In the genomic region with DNA sequence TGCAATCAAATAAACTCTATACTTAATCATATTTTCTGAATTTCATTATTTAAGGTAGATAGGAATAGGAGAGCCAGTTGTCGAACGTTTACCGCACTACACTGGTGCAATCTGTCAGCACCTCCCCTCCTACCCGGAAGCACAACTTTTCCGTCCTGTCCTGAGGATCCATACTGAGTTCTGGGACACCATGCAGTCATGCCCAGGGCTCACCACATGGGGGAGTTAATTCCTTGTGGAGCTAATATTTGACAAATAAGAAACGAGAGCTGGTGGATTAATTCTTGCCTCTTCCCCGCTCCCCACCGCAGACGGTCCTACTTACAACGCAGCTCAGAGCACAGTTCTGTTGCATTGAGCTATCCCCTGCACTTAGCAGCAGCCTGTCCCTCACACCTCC, we compare ENCODE assay signal across 1 cellular context.
A peak's percentile ranks its signal among the peaks of the same experiment; 100 is the strongest.
TF ChIP-seq lines count a peak whose summit lies in the region.

No MANE protein-coding gene starts in this region.

TF ChIP-seq in HepG2, 621 proteins besides CTCF, POLR2A, EP300 and RAD21 (continued from another document and continues in another):
- no peak for TF ChIP-seq GRHL1 (CRISPR knock-in tag; conservative IDR thresholded peaks at IDR 0.05)
- TF ChIP-seq NBN (conservative IDR thresholded peaks at IDR 0.05), result no peak
- TF ChIP-seq, protein P1, sequence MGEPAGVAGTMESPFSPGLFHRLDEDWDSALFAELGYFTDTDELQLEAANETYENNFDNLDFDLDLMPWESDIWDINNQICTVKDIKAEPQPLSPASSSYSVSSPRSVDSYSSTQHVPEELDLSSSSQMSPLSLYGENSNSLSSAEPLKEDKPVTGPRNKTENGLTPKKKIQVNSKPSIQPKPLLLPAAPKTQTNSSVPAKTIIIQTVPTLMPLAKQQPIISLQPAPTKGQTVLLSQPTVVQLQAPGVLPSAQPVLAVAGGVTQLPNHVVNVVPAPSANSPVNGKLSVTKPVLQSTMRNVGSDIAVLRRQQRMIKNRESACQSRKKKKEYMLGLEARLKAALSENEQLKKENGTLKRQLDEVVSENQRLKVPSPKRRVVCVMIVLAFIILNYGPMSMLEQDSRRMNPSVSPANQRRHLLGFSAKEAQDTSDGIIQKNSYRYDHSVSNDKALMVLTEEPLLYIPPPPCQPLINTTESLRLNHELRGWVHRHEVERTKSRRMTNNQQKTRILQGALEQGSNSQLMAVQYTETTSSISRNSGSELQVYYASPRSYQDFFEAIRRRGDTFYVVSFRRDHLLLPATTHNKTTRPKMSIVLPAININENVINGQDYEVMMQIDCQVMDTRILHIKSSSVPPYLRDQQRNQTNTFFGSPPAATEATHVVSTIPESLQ (CRISPR knock-in tag; conservative IDR thresholded peaks at IDR 0.05), result no peak
- no peak for TF ChIP-seq NFE2L2 (IDR thresholded peaks at IDR 0.05; ENCODE audit: low read length)
- no peak for TF ChIP-seq ZNF850 (CRISPR knock-in tag; conservative IDR thresholded peaks at IDR 0.05)
- no peak for TF ChIP-seq ZNF224 (CRISPR knock-in tag; IDR thresholded peaks at IDR 0.05)
- no peak for TF ChIP-seq TCF12 (IDR thresholded peaks at IDR 0.05)
- no peak for TF ChIP-seq TCF12 (CRISPR knock-in tag; IDR thresholded peaks at IDR 0.05)
- 0 out of 2 replicates have a peak, but pooled peaks have one; percentile 33 for TF ChIP-seq STAG1 (CRISPR knock-in tag; IDR thresholded peaks at IDR 0.05)
- TF ChIP-seq ZNF629 (CRISPR knock-in tag; conservative IDR thresholded peaks at IDR 0.05), result peak; percentile 80
- no peak for TF ChIP-seq E2F5 (CRISPR knock-in tag; conservative IDR thresholded peaks at IDR 0.05)
- TF ChIP-seq SPEN (CRISPR knock-in tag; IDR thresholded peaks at IDR 0.05; ENCODE audit: low read depth), result no peak
- no peak for TF ChIP-seq BRD4 (CRISPR knock-in tag; IDR thresholded peaks at IDR 0.05)
- no peak for TF ChIP-seq SATB2 (CRISPR knock-in tag; IDR thresholded peaks at IDR 0.05)
- no peak for TF ChIP-seq JUNB (CRISPR knock-in tag; IDR thresholded peaks at IDR 0.05; ENCODE audit: borderline replicate concordance)
- no peak for TF ChIP-seq ZNF75D (CRISPR knock-in tag; IDR thresholded peaks at IDR 0.05; ENCODE audit: borderline replicate concordance)
- TF ChIP-seq U2AF2 (IDR thresholded peaks at IDR 0.05; ENCODE audit: low read depth, low read length), result no peak
- no peak for TF ChIP-seq PITX1 (CRISPR knock-in tag; IDR thresholded peaks at IDR 0.05)
- peak; percentile 32; the same call in 1 of the 2 replicates for TF ChIP-seq ZNF280D (CRISPR knock-in tag; IDR thresholded peaks at IDR 0.05)
- TF ChIP-seq ZNF460 (CRISPR knock-in tag; IDR thresholded peaks at IDR 0.05; ENCODE audit: borderline replicate concordance), result no peak
- no peak for TF ChIP-seq ZNF318 (CRISPR knock-in tag; IDR thresholded peaks at IDR 0.05)
- no peak for TF ChIP-seq KLF6 (CRISPR knock-in tag; IDR thresholded peaks at IDR 0.05)
- TF ChIP-seq MAF1 (CRISPR knock-in tag; IDR thresholded peaks at IDR 0.05; ENCODE audit: borderline replicate concordance), result no peak
- no peak for TF ChIP-seq SOX6 (IDR thresholded peaks at IDR 0.05)
- 0 out of 2 replicates have a peak, but pooled peaks have one; percentile 13 for TF ChIP-seq SOX6 (CRISPR knock-in tag; IDR thresholded peaks at IDR 0.05)
- no peak for TF ChIP-seq ZFP62 (CRISPR knock-in tag; IDR thresholded peaks at IDR 0.05)
- TF ChIP-seq TRAFD1 (CRISPR knock-in tag; IDR thresholded peaks at IDR 0.05; ENCODE audit: borderline replicate concordance), result no peak
- TF ChIP-seq ZMYM3 (CRISPR knock-in tag; IDR thresholded peaks at IDR 0.05), result peak; percentile 30; the same call in 1 of the 2 replicates
- no peak for TF ChIP-seq ZNF343 (CRISPR knock-in tag; IDR thresholded peaks at IDR 0.05)
- TF ChIP-seq ZBTB7A (CRISPR knock-in tag; IDR thresholded peaks at IDR 0.05), result no peak
- no peak for TF ChIP-seq NFE2L1 (CRISPR knock-in tag; IDR thresholded peaks at IDR 0.05; ENCODE audit: borderline replicate concordance)
- no peak for TF ChIP-seq IRF2 (CRISPR knock-in tag; IDR thresholded peaks at IDR 0.05)
- no peak for TF ChIP-seq YEATS4 (CRISPR knock-in tag; IDR thresholded peaks at IDR 0.05; ENCODE audit: borderline replicate concordance)
- no peak for TF ChIP-seq SNAPC2 (CRISPR knock-in tag; IDR thresholded peaks at IDR 0.05)
- no peak for TF ChIP-seq PHB2 (IDR thresholded peaks at IDR 0.05; ENCODE audit: partially characterized antibody)
- 0 out of 2 replicates have a peak, but pooled peaks have one; percentile 10 for TF ChIP-seq ZMYM4 (CRISPR knock-in tag; IDR thresholded peaks at IDR 0.05)
- peak; percentile 79; the same call in 1 of the 2 replicates for TF ChIP-seq HMGXB3 (CRISPR knock-in tag; IDR thresholded peaks at IDR 0.05; ENCODE audit: borderline replicate concordance)
- no peak for TF ChIP-seq DNMT1 (CRISPR knock-in tag; IDR thresholded peaks at IDR 0.05)
- no peak for TF ChIP-seq HIVEP1 (CRISPR knock-in tag; IDR thresholded peaks at IDR 0.05)
